Comparison of ENCODE assay signal across 23 cellular contexts in genomic region chr4:75777589-75777988, GRCh38.
"Had no signal": no experiment of that assay in that cellular context is flagged by ENCODE, and none has a peak within 500 bp of the region (broad histone marks: within the 10 kb centered on the region; RNA-seq: fewer than 3 reads in every experiment).

No MANE protein-coding gene starts in this region.

- DNase-seq: hippocampal formation; kidney; left colon; left lung; lower lobe of right lung; mammary epithelial cell; mesenchymal stem cell; naive thymus-derived CD4-positive, alpha-beta T cell; ovary; right lobe of liver; spleen; stimulated activated CD4-positive, alpha-beta T cell treated with anti-CD3 and anti-CD28 coated beads, Interleukin-4, amount 100 ng/mL, for 24 hours; stimulated activated naive CD4-positive, alpha-beta T cell; tibial artery; trophoblast cell; upper lobe of right lung had no signal

- H3K36me3 ChIP-seq: ovary had no signal

- H3K27me3 ChIP-seq: left lung, ovary, right atrium auricular region, right lobe of liver, spleen, suprapubic skin, tibial artery, upper lobe of right lung had no signal

- H3K4me3 ChIP-seq: left lung, lower lobe of right lung, ovary, right atrium auricular region, right lobe of liver, skin epidermis, spleen, suprapubic skin, thoracic aorta, tibial artery, upper lobe of right lung had no signal

- H3K27ac ChIP-seq: left lung, lower lobe of right lung, ovary, right atrium auricular region, right lobe of liver, skin epidermis, spleen, suprapubic skin, thoracic aorta, tibial artery, upper lobe of right lung had no signal

- H3K9me3 ChIP-seq: left lung, lower lobe of right lung, ovary, right atrium auricular region, right lobe of liver, suprapubic skin, thoracic aorta, tibial artery, upper lobe of right lung had no signal

- ATAC-seq: left colon; left lung; lower lobe of right lung; naive thymus-derived CD4-positive, alpha-beta T cell; natural killer cell treated with Interleukin-12 subunit alpha and Interleukin-12 subunit beta and Interleukin-15 and Interleukin-18, amount 100 ng/mL, for 72 hours; right lobe of liver; stimulated activated effector memory CD8-positive, alpha-beta T cell treated with anti-CD3 and anti-CD28 coated beads, Interleukin-12 subunit alpha, Interleukin-12 subunit beta, amount 100 ng/mL, for 72 hours; upper lobe of right lung had no signal

- FAIRE-seq: kidney, urothelium cell line had no signal

- H3K4me1 ChIP-seq: left lung, lower lobe of right lung, right atrium auricular region, right lobe of liver, spleen, suprapubic skin, tibial artery, upper lobe of right lung had no signal
